ENCODE assay signal across 10 cellular contexts in genomic region chr17:75691371-75692290, GRCh38. TPM values are rescaled to one million over a fixed set of nuclear protein-coding genes. Genes with fewer than 3 reads are reported as not detected.
DNase-seq lines count a peak whose midpoint lies in the region; ATAC-seq and TF ChIP-seq lines count a peak whose summit lies in the region.
"Had no signal": no experiment of that assay in that cellular context is flagged by ENCODE, and none has a peak within 500 bp of the region (broad histone marks: within the 10 kb centered on the region; RNA-seq: fewer than 3 reads in every experiment).

No MANE protein-coding gene starts in this region.

- TF ChIP-seq CTCF in AG04450 (IDR thresholded peaks at IDR 0.05; ENCODE audit: low read depth, low read length): no peak
- no peak for TF ChIP-seq CTCF in Loucy (conservative IDR thresholded peaks at IDR 0.05; ENCODE audit: low read length)
- TF ChIP-seq CTCF in MCF 10A (IDR thresholded peaks at IDR 0.05; ENCODE audit: unreplicated experiment): no peak
- TF ChIP-seq CTCF in neural progenitor cell (IDR thresholded peaks at IDR 0.05): no peak

- peak overlapping the region; percentile 16 for H3K4me3 Mint-ChIP-seq in MCF 10A (ENCODE audit: unreplicated experiment)
- no peak overlapping the region for H3K4me3 Mint-ChIP-seq in neural progenitor cell

- no peak overlapping the region for H3K4me3 ChIP-seq in AG04450 (ENCODE audit: low read depth, low read length)
- peak overlapping the region; percentile 43 for H3K4me3 ChIP-seq in Loucy (ENCODE audit: low read length, poor library complexity, severe bottlenecking)
- no peak overlapping the region for H3K4me3 ChIP-seq in neural progenitor cell
- H3K4me3 ChIP-seq: testis had no signal

- H3F3A ChIP-seq in Loucy (ENCODE audit: low read depth) (peaks cover 6% of the 10 kb centered on the region), neural progenitor cell (ENCODE audit: low read depth) (peaks cover 54% of the 10 kb centered on the region)

- H3K9me2 ChIP-seq in Loucy (replicated peaks; ENCODE audit: low read depth, low read length): no peaks in the 10 kb centered on the region

- H3K36me3 Mint-ChIP-seq in MCF 10A (ENCODE audit: insufficient read depth, unreplicated experiment) (peaks cover 51% of the 10 kb centered on the region), neural progenitor cell (peaks cover 19% of the 10 kb centered on the region)

- H3K4me1 Mint-ChIP-seq in MCF 10A (ENCODE audit: insufficient read depth, unreplicated experiment) (peaks cover 74% of the 10 kb centered on the region), neural progenitor cell (peaks cover 45% of the 10 kb centered on the region)

- H3K4me1 ChIP-seq in Loucy (ENCODE audit: insufficient read depth, low read length, poor library complexity, severe bottlenecking): peaks cover 52% of the 10 kb centered on the region
- peaks cover 47% of the 10 kb centered on the region for H3K4me1 ChIP-seq in neural progenitor cell

- ATAC-seq in left ventricle myocardium superior (no peak), HG02973 (IDR thresholded peaks at IDR 0.05; ENCODE audit: unreplicated experiment) (no peak)

- peak overlapping the region; percentile 43 for H3K9ac ChIP-seq in Loucy (ENCODE audit: low read depth, low read length, poor library complexity, severe bottlenecking)
- H3K9ac ChIP-seq in neural progenitor cell: no peak overlapping the region

- H3K36me3 ChIP-seq in Loucy (ENCODE audit: insufficient read depth, low read length) (peaks cover 45% of the 10 kb centered on the region; the same call in 1 of the 2 replicates), neural progenitor cell (no peaks in the 10 kb centered on the region)

- H3K27me3 ChIP-seq in AG04450 (ENCODE audit: control insufficient read depth, insufficient read depth, low read length) (no peaks in the 10 kb centered on the region), Loucy (ENCODE audit: insufficient read depth, low read length, poor library complexity, severe bottlenecking) (no peaks in the 10 kb centered on the region), neural progenitor cell (no peaks in the 10 kb centered on the region)
- H3K27me3 ChIP-seq: testis had no signal

- H3K27ac ChIP-seq in AG04450 (ENCODE audit: low read depth, low read length) (peak overlapping the region; percentile 21), neural progenitor cell (no peak overlapping the region)
- H3K27ac ChIP-seq: testis had no signal

- H3K27me3 Mint-ChIP-seq in MCF 10A (ENCODE audit: insufficient read depth, unreplicated experiment) (no peaks in the 10 kb centered on the region), neural progenitor cell (ENCODE audit: insufficient read depth, low read depth) (peaks cover 3% of the 10 kb centered on the region)

- no TSS peak for BruUV-seq in MCF 10A (replicated peaks; lab: Mats Ljungman, UMichigan)

- peak overlapping the region; percentile 96 for H3K27ac Mint-ChIP-seq in MCF 10A (ENCODE audit: low read depth, unreplicated experiment)
- no peak overlapping the region for H3K27ac Mint-ChIP-seq in neural progenitor cell

- POLR2A ChIA-PET in AG04450 (lab: Yijun Ruan, JAX) (no interaction called here), MCF 10A (lab: Yijun Ruan, JAX) (interaction anchor here (0.6 to 26.7 kb wide), 6 partner anchors 35 to 490 kb away, joined by 3 to 748 read pairs (median 10); partner anchors contain the start of genes ITGB4 and WBP2)

- no peak overlapping the region for H2AFZ ChIP-seq in Loucy (ENCODE audit: low read length)
- H2AFZ ChIP-seq in neural progenitor cell (replicated peaks): no peak overlapping the region

- H3K9me3 ChIP-seq in AG04450 (ENCODE audit: control insufficient read depth, insufficient read depth, low read length) (no peaks in the 10 kb centered on the region), Loucy (ENCODE audit: insufficient read depth, low read depth, low read length) (no peaks in the 10 kb centered on the region), neural progenitor cell (ENCODE audit: low read depth) (no peaks in the 10 kb centered on the region)
- H3K9me3 ChIP-seq: testis had no signal

- H3K9me3 Mint-ChIP-seq in MCF 10A (ENCODE audit: unreplicated experiment) (no peaks in the 10 kb centered on the region), neural progenitor cell (no peaks in the 10 kb centered on the region)

- peaks cover 55% of the 10 kb centered on the region; the same call in 1 of the 2 replicates for H3K79me2 ChIP-seq in Loucy (ENCODE audit: insufficient read depth, low read length)
- H3K79me2 ChIP-seq in neural progenitor cell (ENCODE audit: low read depth): peaks cover 63% of the 10 kb centered on the region

- H4K20me1 ChIP-seq in Loucy (ENCODE audit: insufficient read depth, low read length, poor library complexity, severe bottlenecking): peaks cover 7% of the 10 kb centered on the region
- peaks cover 91% of the 10 kb centered on the region for H4K20me1 ChIP-seq in neural progenitor cell (ENCODE audit: low read depth)

- CTCF ChIA-PET in AG04450 (lab: Charles Lee): interaction anchor here (2.0 kb wide), 1 partner anchor 56 kb away, joined by 6 read pairs; no protein-coding TSS in a partner anchor
- CTCF ChIA-PET in MCF 10A (lab: Yijun Ruan, JAX): interaction anchor here (0.6 to 5.6 kb wide), 5 partner anchors 16 to 57 kb away, joined by 3 to 32 read pairs (median 3); partner anchors contain the start of gene ITGB4

- DNase-seq in AG04450 (ENCODE audit: low read depth, low spot score): no peak
- DNase-seq in MCF 10A (ENCODE audit: unreplicated experiment): peak; percentile 85
- DNase-seq in neural progenitor cell (ENCODE audit: low spot score): peak; percentile 26
- DNase-seq in GF-D8 (lab: John Stamatoyannopoulos, UW): no peak
- DNase-seq in left ventricle myocardium superior: no peak
- no peak for DNase-seq in SHP77 treated with DMSO at 0.1 percent for 48 hours (lab: John Stamatoyannopoulos, UW)
- DNase-seq: activated CD4-positive, CD25-positive, alpha-beta regulatory T cell treated with anti-CD3 and anti-CD28 coated beads, Interleukin-2, amount 50 U/mL, for 72 hours; testis had no signal

- intact Hi-C loops in MCF 10A (cut with micrococcal nuclease): no loop called here
- intact Hi-C loops in left ventricle myocardium superior (cut with micrococcal nuclease): no loop called here

- H3K4me2 ChIP-seq in Loucy (ENCODE audit: low read depth, low read length, poor library complexity, severe bottlenecking) (peak overlapping the region; percentile 64), neural progenitor cell (peak overlapping the region; percentile 74)

RNA-seq across cellular contexts. Expression of gene SAP30BP, which starts 24.5 kb away (rescaled TPM):
- 74.2 and 75.4 TPM in 2 replicates for polyA plus RNA-seq in AG04450 (2011; rRNA removed)
- polyA minus RNA-seq in AG04450 (2011; rRNA and poly(A)+ RNA removed): 55.5 and 56.8 TPM in 2 replicates
- total RNA-seq in MCF 10A (2022): 108 and 123 TPM in 2 replicates
- total RNA-seq in neural progenitor cell (ENCODE audit: low replicate concordance): 72.9 and 75.8 TPM in 2 replicates
- total RNA-seq in left ventricle myocardium superior: 47.8 TPM

RNA-seq across cellular contexts. Expression of gene RECQL5, which starts 24.7 kb away (rescaled TPM):
- 9.3 and 11.9 TPM in 2 replicates for polyA plus RNA-seq in AG04450 (2011; rRNA removed)
- polyA minus RNA-seq in AG04450 (2011; rRNA and poly(A)+ RNA removed): 18.0 and 26.7 TPM in 2 replicates
- total RNA-seq in MCF 10A (2022) (36.3 and 47.9 TPM in 2 replicates), neural progenitor cell (ENCODE audit: low replicate concordance) (22.7 and 27.3 TPM in 2 replicates), left ventricle myocardium superior (14.3 TPM)

RNA-seq across cellular contexts. Expression of gene ITGB4, which starts 29.6 kb away (rescaled TPM):
- polyA plus RNA-seq in AG04450 (2011; rRNA removed): 0.21 and 0.31 TPM in 2 replicates
- 0.61 and 1.3 TPM in 2 replicates for polyA minus RNA-seq in AG04450 (2011; rRNA and poly(A)+ RNA removed)
- total RNA-seq in MCF 10A (2022): 727 and 1,054 TPM in 2 replicates
- 1.1 TPM in 1 of 2 replicates, not detected in the other for total RNA-seq in neural progenitor cell (ENCODE audit: low replicate concordance)
- 8.8 TPM for total RNA-seq in left ventricle myocardium superior

RNA-seq across cellular contexts. Expression of gene SMIM5, which starts 58.4 kb away (rescaled TPM):
- polyA plus RNA-seq in AG04450 (2011; rRNA removed): not detected in 2 replicates
- polyA minus RNA-seq in AG04450 (2011; rRNA and poly(A)+ RNA removed): not detected in 2 replicates
- total RNA-seq in MCF 10A (2022) (0.09 TPM in 1 of 2 replicates, not detected in the other), neural progenitor cell (ENCODE audit: low replicate concordance) (not detected in 2 replicates), left ventricle myocardium superior (15.8 TPM)

Comparison
In these comparisons a context has a peak if more than half of its experiments do, and no peak if none do; other contexts are left out.
1. DNase-seq: peak in MCF 10A (single experiment) and neural progenitor cell (single experiment); none in AG04450 (single experiment), GF-D8 (single experiment), left ventricle myocardium superior (single experiment) and SHP77 treated with DMSO at 0.1 percent for 48 hours (single experiment).
2. RNA of gene ITGB4, which starts 29.6 kb away (total RNA-seq): 727 to 1,054 TPM in MCF 10A; 8.8 TPM in left ventricle myocardium superior (single experiment) and 1.1 TPM in neural progenitor cell; every median in the first group is over 10 times any median in the second.